8 cellular contexts compared by ENCODE assay signal in the genomic region with DNA sequence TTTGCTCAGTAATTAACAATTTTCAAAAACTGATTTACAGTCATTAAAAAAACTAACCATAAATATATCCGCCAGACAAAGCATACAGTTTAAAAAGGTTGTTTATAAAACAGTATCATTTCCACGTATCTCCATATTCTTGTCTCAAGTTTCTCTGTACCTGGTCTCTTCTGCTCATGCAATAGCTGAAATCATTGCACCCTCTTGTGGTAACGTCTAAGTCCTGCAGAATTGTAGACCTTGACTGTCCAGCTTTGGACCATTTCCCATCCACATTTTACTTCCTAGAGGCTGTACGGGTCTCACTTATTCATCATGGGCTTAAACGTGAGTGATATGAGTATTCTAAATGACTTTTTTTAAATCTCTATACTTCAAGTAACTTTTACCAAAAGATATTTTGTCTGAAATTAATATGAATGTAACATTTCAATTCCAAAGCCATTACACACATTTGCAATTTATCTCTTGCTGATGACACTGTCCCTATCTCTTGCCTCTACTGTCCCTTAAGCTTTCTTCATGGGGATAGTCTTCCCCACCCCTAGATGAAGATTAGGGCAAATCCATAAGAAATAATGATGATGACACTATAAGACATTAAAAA.
DNase-seq lines count a peak whose midpoint lies in the region; ATAC-seq and FAIRE-seq lines count a peak whose summit lies in the region.

No MANE protein-coding gene starts in this region.

- CTCF ChIA-PET in naive thymus-derived CD4-positive, alpha-beta T cell (lab: Charles Lee), result interaction anchor here (0.6 to 4.2 kb wide), 10 partner anchors 9 to 516 kb away, joined by 3 to 39 read pairs (median 4); no protein-coding TSS in a partner anchor

- POLR2A ChIA-PET in naive thymus-derived CD4-positive, alpha-beta T cell (lab: Charles Lee), result no interaction called here

- peaks cover 0 to 12% (median 10%) of the 10 kb centered on the region in 7 donors for H3K4me1 Mint-ChIP-seq in naive thymus-derived CD4-positive, alpha-beta T cell

- peaks cover 10 to 28% (median 14%) of the 10 kb centered on the region in 5 donors for H3K27me3 Mint-ChIP-seq in naive thymus-derived CD4-positive, alpha-beta T cell

- no peaks in the 10 kb centered on the region for H3K9me3 ChIP-seq in naive thymus-derived CD4-positive, alpha-beta T cell (ENCODE audit: control insufficient read depth in 2 of 3, low read length in 3 of 3)

- no peaks in the 10 kb centered on the region for H3K4me1 ChIP-seq in naive thymus-derived CD4-positive, alpha-beta T cell (ENCODE audit: control insufficient read depth in 2 of 2, insufficient read depth in 2 of 2, low read length in 2 of 2)

- H3K9me3 Mint-ChIP-seq in naive thymus-derived CD4-positive, alpha-beta T cell, result peaks cover 0 to 5% (median 0%) of the 10 kb centered on the region in 11 donors

- H3K4me3 Mint-ChIP-seq in naive thymus-derived CD4-positive, alpha-beta T cell, result peak overlapping the region in 1 of 10 donors; percentile 1

- no peaks in the 10 kb centered on the region for H3K36me3 Mint-ChIP-seq in naive thymus-derived CD4-positive, alpha-beta T cell

- DNase-seq in DMS53 (lab: John Stamatoyannopoulos, UW) (peak; percentile 82), GM19239 (ENCODE audit: insufficient read length, low spot score) (peak; percentile 6), HT-29 (ENCODE audit: low spot score) (peak; percentile 85), RPMI8226 (peak; percentile 49), epidermal melanocyte (ENCODE audit: insufficient read length, low spot score) (peak; percentile 51), GF-D8 (lab: John Stamatoyannopoulos, UW) (no peak), activated gamma-delta T cell treated with Interleukin-2 at 50 U/mL for 16 hours (no peak)
- DNase-seq in naive thymus-derived CD4-positive, alpha-beta T cell, result peak in 5 of 9 donors; percentile 26 to 31 (median 30)

- no peaks in the 10 kb centered on the region for H3K27me3 ChIP-seq in naive thymus-derived CD4-positive, alpha-beta T cell (ENCODE audit: control insufficient read depth in 2 of 2, insufficient read depth in 2 of 2, low read length in 2 of 2)

- no peaks in the 10 kb centered on the region for H3K36me3 ChIP-seq in naive thymus-derived CD4-positive, alpha-beta T cell (ENCODE audit: control insufficient read depth in 2 of 3, insufficient read depth in 3 of 3, low read length in 3 of 3)

- FAIRE-seq in GM19239 (lab: Jason Lieb, UNC), result peak; percentile 92

- intact Hi-C loops in naive thymus-derived CD4-positive, alpha-beta T cell (cut with micrococcal nuclease), result loop anchor here (1.0 kb wide), 5 partner anchors 52 to 447 kb away; no protein-coding TSS in a partner anchor

- H3K27ac ChIP-seq in naive thymus-derived CD4-positive, alpha-beta T cell (ENCODE audit: low read depth, low read length), result no peak overlapping the region

- peak; percentile 70 for ATAC-seq in naive thymus-derived CD4-positive, alpha-beta T cell

- no peak overlapping the region for H3K27ac Mint-ChIP-seq in naive thymus-derived CD4-positive, alpha-beta T cell

- no peak overlapping the region for H3K4me3 ChIP-seq in naive thymus-derived CD4-positive, alpha-beta T cell (ENCODE audit: low read length)

Comparison
In these comparisons a context has a peak if more than half of its experiments do, and no peak if none do; other contexts are left out.
1. DNase-seq: peak in DMS53 (single experiment), GM19239 (single experiment), HT-29 (single experiment), RPMI8226 (single experiment), epidermal melanocyte (single experiment) and naive thymus-derived CD4-positive, alpha-beta T cell (5 of 9); none in GF-D8 (single experiment) and activated gamma-delta T cell treated with Interleukin-2 at 50 U/mL for 16 hours (single experiment).